In the genomic region with DNA sequence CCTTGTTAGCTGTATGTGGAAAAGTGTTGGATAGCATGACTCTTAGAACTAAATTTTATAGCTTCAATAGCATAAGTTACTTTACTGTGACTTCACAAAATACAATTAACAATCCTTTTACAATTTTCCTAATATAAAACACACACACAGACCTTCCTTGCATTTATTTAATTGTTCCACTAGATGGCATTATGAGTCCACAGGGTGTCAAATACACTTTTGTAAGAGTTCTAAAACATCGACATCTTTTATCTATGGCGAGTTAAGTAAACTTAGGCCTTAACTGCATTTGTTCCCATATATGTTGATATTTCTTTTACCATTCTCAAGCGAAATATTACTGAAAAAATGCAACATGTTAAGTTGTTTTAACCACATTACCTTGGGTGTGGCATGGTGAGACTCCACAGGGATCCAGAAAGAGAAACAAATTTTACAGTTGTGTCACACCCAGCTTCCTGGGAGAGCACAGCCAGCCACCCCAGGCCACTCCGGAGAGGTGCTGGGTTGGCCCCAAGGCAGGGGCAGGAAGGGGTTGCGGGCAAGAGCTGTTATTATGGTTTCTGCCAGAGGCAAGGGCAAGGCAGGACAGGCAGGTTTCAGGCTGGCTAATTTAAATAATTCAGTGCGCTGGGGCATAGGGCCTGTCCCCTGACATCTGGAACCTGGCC, we compare ENCODE assay signal across 8 cellular contexts.
DNase-seq lines count a peak whose midpoint lies in the region; ATAC-seq, FAIRE-seq and TF ChIP-seq lines count a peak whose summit lies in the region.

No MANE protein-coding gene starts in this region.

- H3K9ac ChIP-seq in DND-41 (ENCODE audit: low read depth, low read length): no peak overlapping the region

- H3K27ac ChIP-seq in DND-41 (ENCODE audit: low read length): no peak overlapping the region

- H3K4me1 ChIP-seq in DND-41 (ENCODE audit: insufficient read depth, low read length): no peaks in the 10 kb centered on the region

- no peak overlapping the region for H3K4me2 ChIP-seq in DND-41 (ENCODE audit: insufficient read depth, low read length)

- no peak for DNase-seq in DND-41
- DNase-seq in RPMI7951 (ENCODE audit: low read depth): peak; percentile 28
- DNase-seq in globus pallidus (ENCODE audit: low spot score): peak; percentile 15
- DNase-seq in urothelium cell line (ENCODE audit: low spot score): peak; percentile 8
- DNase-seq in middle frontal gyrus (ENCODE audit: extremely low spot score, low spot score): no peak
- DNase-seq in activated CD4-positive, alpha-beta T cell treated with anti-CD3 and anti-CD28 coated beads, Interleukin-2, amount 50 U/mL, for 48 hours: no peak

- no peak overlapping the region for H3K4me3 ChIP-seq in DND-41 (ENCODE audit: low read depth in 1 of 2, low read length in 2 of 2)

- H3K9me3 ChIP-seq in DND-41 (ENCODE audit: insufficient read depth, low read length, severe bottlenecking): no peaks in the 10 kb centered on the region

- H4K20me1 ChIP-seq in DND-41 (ENCODE audit: insufficient read depth, low read length): no peaks in the 10 kb centered on the region

- no peak for FAIRE-seq in urothelium cell line (lab: Jason Lieb, UNC)

- H2AFZ ChIP-seq in DND-41 (ENCODE audit: low read depth, low read length): no peak overlapping the region

- no peaks in the 10 kb centered on the region for H3K36me3 ChIP-seq in DND-41 (ENCODE audit: insufficient read depth, low read length)

- peak; percentile 69 for TF ChIP-seq CTCF in DND-41 (IDR thresholded peaks at IDR 0.05; ENCODE audit: borderline replicate concordance, extremely low read depth, low read length, poor library complexity, severe bottlenecking)

- peak; percentile 37; the same call in 1 of the 3 replicates for ATAC-seq in DND-41 (ENCODE audit: insufficient read depth, low read depth)
- ATAC-seq in HG03066 (IDR thresholded peaks at IDR 0.05; ENCODE audit: low read depth, unreplicated experiment): peak; percentile 58
- ATAC-seq in GM18858 (IDR thresholded peaks at IDR 0.05; ENCODE audit: unreplicated experiment): no peak

- H3K79me2 ChIP-seq in DND-41 (ENCODE audit: insufficient read depth, low read length): no peaks in the 10 kb centered on the region

- peaks cover 7% of the 10 kb centered on the region for H3K27me3 ChIP-seq in DND-41 (ENCODE audit: insufficient read depth, low read length, poor library complexity)

Comparison
In these comparisons a context has a peak if more than half of its experiments do, and no peak if none do; other contexts are left out.
1. DNase-seq: peak in RPMI7951 (single experiment), globus pallidus (single experiment) and urothelium cell line (single experiment); none in DND-41 (single experiment), middle frontal gyrus (single experiment) and activated CD4-positive, alpha-beta T cell treated with anti-CD3 and anti-CD28 coated beads, Interleukin-2, amount 50 U/mL, for 48 hours (0 of 2).